ENCODE assay signal across 9 cellular contexts in genomic region chr14:90331497-90332270, GRCh38. TPM values are rescaled to one million over a fixed set of nuclear protein-coding genes. Genes with fewer than 3 reads are reported as not detected.
DNase-seq lines count a peak whose midpoint lies in the region; ATAC-seq, FAIRE-seq and TF ChIP-seq lines count a peak whose summit lies in the region.
"Had no signal": no experiment of that assay in that cellular context is flagged by ENCODE, and none has a peak within 500 bp of the region (broad histone marks: within the 10 kb centered on the region; RNA-seq: fewer than 3 reads in every experiment).

Gene NRDE2 (minus strand): TSS chr14:90331941. CDS start chr14:90331904, 37 bp downstream.

- peak within 1 kb of the TSS; percentile 74 for H3K27ac ChIP-seq in mammary epithelial cell (ENCODE audit: insufficient read depth, low read depth, low read length)
- peak within 1 kb of the TSS; percentile 62 to 92 for H3K27ac ChIP-seq in small intestine (ENCODE audit: low read depth in 1 of 2, low read length in 1 of 2)

- WGBS in mammary epithelial cell (ENCODE audit: low coverage, missing lambda C conversion rate) = 12% methylated on average over 21 of the region's 46 CpGs
- 1 to 3% (median 1%) methylated on average over 46 of the region's 46 CpGs for WGBS in small intestine, 3 donors

- H3K9me3 ChIP-seq in mammary epithelial cell (replicated peaks; ENCODE audit: insufficient read depth, low read length) (no peaks in the 10 kb centered on the region), small intestine (ENCODE audit: control insufficient read depth, low read depth) (no peaks in the 10 kb centered on the region)

- ATAC-seq in GM19023 (IDR thresholded peaks at IDR 0.05; ENCODE audit: unreplicated experiment) (peak; percentile 97), HG03196 (IDR thresholded peaks at IDR 0.05; ENCODE audit: unreplicated experiment) (peak; percentile 96)

- H3K9ac ChIP-seq in mammary epithelial cell (ENCODE audit: insufficient read depth, low read length) = peak within 1 kb of the TSS; percentile 81

- H2AFZ ChIP-seq in mammary epithelial cell (ENCODE audit: low read depth, low read length) = peak within 1 kb of the TSS; percentile 96

- BruUV-seq in mammary epithelial cell (replicated peaks; lab: Mats Ljungman, UMichigan) = TSS peak; percentile 58

- intact Hi-C loops in mammary epithelial cell (cut with micrococcal nuclease) = loop anchor here (1.0 to 5.0 kb wide), 2 partner anchors 51 to 66 kb away; partner anchors contain the start of gene CALM1

- no peaks in the 10 kb centered on the region for H4K20me1 ChIP-seq in mammary epithelial cell (ENCODE audit: insufficient read depth, low read length)

- H3K4me2 ChIP-seq in mammary epithelial cell (ENCODE audit: insufficient read depth, low read depth, low read length) = peak within 1 kb of the TSS; percentile 81

- peak within 1 kb of the TSS; percentile 83 for H3K4me3 ChIP-seq in AG09309 (ENCODE audit: control insufficient read depth, low read depth, low read length)
- H3K4me3 ChIP-seq in WI38 (ENCODE audit: low read depth, low read length) = peak within 1 kb of the TSS; percentile 64
- peak within 1 kb of the TSS; percentile 59 to 71 (median 68) for H3K4me3 ChIP-seq in mammary epithelial cell (replicated peaks in 1 of 3; ENCODE audit: insufficient read depth in 1 of 3, low read depth in 2 of 3, low read length in 3 of 3)
- peak within 1 kb of the TSS; percentile 57 to 67 for H3K4me3 ChIP-seq in small intestine (ENCODE audit: low read depth in 1 of 2, low read length in 2 of 2)

- H3K79me2 ChIP-seq in mammary epithelial cell (ENCODE audit: insufficient read depth, low read length) = peaks cover 42% of the 10 kb centered on the region

- peaks cover 3% of the 10 kb centered on the region for H3K27me3 ChIP-seq in mammary epithelial cell (ENCODE audit: insufficient read depth, low read length)
- no peaks in the 10 kb centered on the region for H3K27me3 ChIP-seq in small intestine (ENCODE audit: control insufficient read depth in 2 of 2, insufficient read depth in 2 of 2, low read length in 2 of 2)

- in situ Hi-C loops in mammary epithelial cell (cut with MboI; ENCODE audit: low sequenced_read_pairs in 2 of 2) = no loop called here

- TF ChIP-seq CTCF in AG09309 (IDR thresholded peaks at IDR 0.05; ENCODE audit: control insufficient read depth, insufficient read depth, low read depth, low read length, missing control alignments) (no peak), WI38 (IDR thresholded peaks at IDR 0.05; ENCODE audit: low read depth, low read length) (no peak), mammary epithelial cell (conservative IDR thresholded peaks at IDR 0.05 in 1 of 2, IDR thresholded peaks at IDR 0.05 in 1 of 2; ENCODE audit: extremely low read depth in 1 of 2, insufficient read depth in 1 of 2, low read depth in 1 of 2, low read length in 2 of 2) (no peak)

- H3K4me1 ChIP-seq in mammary epithelial cell (ENCODE audit: insufficient read depth, low read length) = peaks cover 8% of the 10 kb centered on the region
- peaks cover 2 to 4% of the 10 kb centered on the region in 2 donors for H3K4me1 ChIP-seq in small intestine (ENCODE audit: control insufficient read depth in 2 of 2, insufficient read depth in 1 of 2, low read depth in 1 of 2, low read length in 1 of 2)

- FAIRE-seq in small intestine (lab: Jason Lieb, UNC) = no peak
- FAIRE-seq: colon had no signal

- H3K36me3 ChIP-seq in mammary epithelial cell (ENCODE audit: insufficient read depth, low read length) (no peaks in the 10 kb centered on the region), small intestine (ENCODE audit: control insufficient read depth in 2 of 2, insufficient read depth in 2 of 2, low read length in 2 of 2) (no peaks in the 10 kb centered on the region)

- CTCF ChIA-PET in mammary epithelial cell (lab: Charles Lee; ENCODE audit: low non-redundant PET) = no interaction called here

- DNase-seq in AG09309 (ENCODE audit: low read depth) (peak; percentile 74), NCI-H226 (peak; percentile 96), mammary epithelial cell (peak; percentile 90), iPS-NIHi11 (ENCODE audit: low spot score) (peak; percentile 96), small intestine (peak; percentile 99)

- dilution Hi-C loops in mammary epithelial cell (cut with HindIII; ENCODE audit: low sequenced_read_pairs) = no loop called here

RNA-seq across cellular contexts. Expression of gene NRDE2, which starts in this region (rescaled TPM):
- total RNA-seq in mammary epithelial cell = 10 to 100 TPM; 10.3 to 12.7 TPM
- polyA plus RNA-seq in mammary epithelial cell (7.2 TPM), small intestine (10 to 100 TPM; 11.2 to 20.0 (median 15.7) TPM)
- 16.5 TPM for polyA minus RNA-seq in mammary epithelial cell

Comparison
In these comparisons a context has a peak if more than half of its experiments do, and no peak if none do; other contexts are left out.
1. Peak in every context shown above with its lines: DNase-seq, ATAC-seq, H3K4me3 ChIP-seq and H3K27ac ChIP-seq.